Comparison of ENCODE assay signal across 8 cellular contexts in the genomic region with DNA sequence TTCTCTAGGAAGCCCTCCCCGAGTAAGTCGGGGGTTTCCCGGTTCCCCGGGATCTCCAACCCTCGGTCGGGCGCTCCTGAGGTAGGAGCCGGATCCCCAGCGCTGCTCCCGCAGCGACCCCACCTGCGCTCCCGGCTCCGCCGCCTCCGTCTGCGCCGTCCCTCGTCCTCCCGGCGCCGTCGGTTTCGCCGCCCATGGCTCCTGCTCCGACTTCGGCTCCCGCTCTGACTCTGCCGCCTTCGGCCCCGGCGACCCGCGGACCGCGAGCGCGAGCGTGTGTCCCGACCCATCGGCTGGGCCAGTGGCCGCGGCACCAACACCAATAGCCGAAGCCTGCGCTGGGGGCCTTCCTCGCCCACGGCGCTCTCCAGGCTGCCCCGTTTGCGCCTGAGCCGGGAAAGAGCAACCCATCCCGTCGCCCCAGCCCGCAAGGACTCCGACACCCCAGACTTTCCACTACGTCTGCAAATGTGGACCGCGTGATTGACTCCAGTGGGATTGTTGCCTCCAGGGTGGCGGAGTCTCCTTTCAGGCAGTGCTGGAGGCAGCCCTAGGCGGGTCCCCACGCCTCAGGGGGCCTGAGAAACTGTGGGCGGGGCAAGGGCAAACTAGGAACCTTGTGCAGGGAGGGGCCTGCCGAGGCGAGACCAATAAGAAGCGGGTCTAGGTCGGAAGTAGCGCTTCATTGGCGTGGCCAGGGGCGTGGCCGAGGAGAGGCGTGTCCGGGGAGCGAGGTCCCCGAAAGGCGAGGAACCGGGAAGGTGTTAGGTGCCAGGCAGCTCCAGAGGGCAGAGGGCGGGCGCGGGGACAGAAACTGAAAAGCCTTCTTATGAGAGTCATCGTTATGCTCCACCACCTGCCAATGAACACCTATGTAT. TPM values are rescaled to one million over a fixed set of nuclear protein-coding genes. Genes with fewer than 3 reads are reported as not detected.
A peak's percentile ranks its signal among the peaks of the same experiment; 100 is the strongest.
DNase-seq lines count a peak whose midpoint lies in the region; ATAC-seq, FAIRE-seq and TF ChIP-seq lines count a peak whose summit lies in the region.

A gene (minus strand): TSS at position 318 of the 878 bp plus-strand sequence. CDS start 28 bp downstream, at position 290.

- dilution Hi-C loops in IMR-90 (cut with HindIII; ENCODE audit: low sequenced_read_pairs, unreplicated experiment) (no loop called here), endothelial cell of umbilical vein (cut with MboI; ENCODE audit: extremely low pct_ligation_motif_present, low sequenced_read_pairs) (no loop called here)

- CTCF ChIA-PET in IMR-90 (lab: Yijun Ruan, JAX) (no interaction called here), endothelial cell of umbilical vein (lab: Charles Lee) (interaction anchor here (0.7 to 1.3 kb wide), 3 partner anchors 50 to 82 kb away, joined by 3 to 4 read pairs (median 3); no protein-coding TSS in a partner anchor)

- H3K18ac ChIP-seq in IMR-90 (ENCODE audit: low read depth, low read length): peak within 1 kb of the TSS; percentile 98

- peaks cover 18% of the 10 kb centered on the region for H3K79me2 ChIP-seq in endothelial cell of umbilical vein (ENCODE audit: control insufficient read depth, insufficient read depth, low read length)

- TF ChIP-seq CTCF in IMR-90 (conservative IDR thresholded peaks at IDR 0.05; ENCODE audit: low read depth, low read length) (no peak), endothelial cell of umbilical vein (IDR thresholded peaks at IDR 0.05; ENCODE audit: extremely low read depth in 1 of 2, insufficient read depth in 1 of 2, low read depth in 1 of 2, low read length in 2 of 2) (no peak)

- H4K91ac ChIP-seq in IMR-90 (ENCODE audit: insufficient read depth, low read depth, low read length): peak within 1 kb of the TSS; percentile 100

- H2BK5ac ChIP-seq in IMR-90 (ENCODE audit: low read depth, low read length, poor library complexity, severe bottlenecking): peak within 1 kb of the TSS; percentile 99

- DNase-seq in Caki2 (ENCODE audit: low read depth) (peak; percentile 93), IMR-90 (peak; percentile 97), OCI-M1 (lab: John Stamatoyannopoulos, UW) (peak; percentile 96), activated T-cell treated with anti-CD3 and anti-CD28 coated beads for 24 hours (ENCODE audit: low read depth) (peak; percentile 98), endothelial cell of umbilical vein (ENCODE audit: low read depth, low spot score) (peak; percentile 97), midbrain (lab: John Stamatoyannopoulos, UW) (peak; percentile 98)
- DNase-seq in stimulated activated CD8-positive, alpha-beta memory T cell treated with anti-CD3 and anti-CD28 coated beads, Interleukin-2, amount 100 ng/mL, for 1 hour (ENCODE audit: low read depth in 2 of 2): peak; percentile 95 to 97

- H3K9ac ChIP-seq in IMR-90 (ENCODE audit: low read depth, low read length) (peak within 1 kb of the TSS; percentile 83), endothelial cell of umbilical vein (replicated peaks; ENCODE audit: extremely low read depth, insufficient read depth, low read length) (peak within 1 kb of the TSS; percentile 93)

- POLR2A ChIA-PET in IMR-90 (lab: Charles Lee; ENCODE audit: unreplicated experiment) (no interaction called here), endothelial cell of umbilical vein (lab: Charles Lee) (interaction anchor here (0.5 to 1.4 kb wide), 2 partner anchors 18 to 26 kb away, joined by 3 to 4 read pairs; no protein-coding TSS in a partner anchor)

- H3K9me1 ChIP-seq in IMR-90 (ENCODE audit: insufficient read depth, low read length) (peaks cover 3% of the 10 kb centered on the region; the same call in 1 of the 2 replicates), endothelial cell of umbilical vein (replicated peaks; ENCODE audit: control insufficient read depth, extremely low read depth, insufficient read depth, low read length) (no peaks in the 10 kb centered on the region)

- peak within 1 kb of the TSS; percentile 92; the same call in 2 of the 3 replicates for H2BK15ac ChIP-seq in IMR-90 (ENCODE audit: low read depth, low read length)

- peak within 1 kb of the TSS; percentile 99 for H3K4ac ChIP-seq in IMR-90 (ENCODE audit: low read depth, low read length)

- H3K9me3 ChIP-seq in IMR-90 (ENCODE audit: control insufficient read depth, insufficient read depth, low read length) (no peaks in the 10 kb centered on the region), endothelial cell of umbilical vein (replicated peaks; ENCODE audit: control insufficient read depth, insufficient read depth, low read length) (no peaks in the 10 kb centered on the region)

- TF ChIP-seq RAD21 in IMR-90 (IDR thresholded peaks at IDR 0.05; ENCODE audit: low read length): peak; percentile 6; the same call in 1 of the 2 replicates

- peak within 1 kb of the TSS; percentile 94 for H3K27ac ChIP-seq in IMR-90 (ENCODE audit: insufficient read depth, low read length)
- peak within 1 kb of the TSS; percentile 93 for H3K27ac ChIP-seq in endothelial cell of umbilical vein (ENCODE audit: insufficient read depth, low read depth, low read length)

- H3K4me1 ChIP-seq in IMR-90 (ENCODE audit: control insufficient read depth, insufficient read depth, low read length): peaks cover 6% of the 10 kb centered on the region; the same call in 1 of the 2 replicates
- peaks cover 14% of the 10 kb centered on the region for H3K4me1 ChIP-seq in endothelial cell of umbilical vein (ENCODE audit: control insufficient read depth, extremely low read depth, insufficient read depth, low read length)

- H3K56ac ChIP-seq in IMR-90 (ENCODE audit: extremely low read depth, insufficient read depth, low read length): peak within 1 kb of the TSS; percentile 79

- in situ Hi-C loops in Caki2 (cut with HindIII; ENCODE audit: low pct_unique_long_range_greater_than_20kb, low sequenced_read_pairs) (no loop called here), IMR-90 (cut with MboI; ENCODE audit: low sequenced_read_pairs) (no loop called here)

- H3K14ac ChIP-seq in IMR-90 (replicated peaks; ENCODE audit: low read depth, low read length): peak within 1 kb of the TSS; percentile 100

- ATAC-seq in GM21515 (IDR thresholded peaks at IDR 0.05; ENCODE audit: unreplicated experiment): peak; percentile 74
- ATAC-seq in IMR-90 (ENCODE audit: low read depth): peak; percentile 99

- H3K36me3 ChIP-seq in IMR-90 (ENCODE audit: control insufficient read depth, insufficient read depth, low read length) (peaks cover 20% of the 10 kb centered on the region; the same call in 1 of the 2 replicates), endothelial cell of umbilical vein (ENCODE audit: control insufficient read depth in 2 of 2, extremely low read depth in 1 of 2, insufficient read depth in 2 of 2, low read length in 2 of 2) (peaks cover 0 to 16% of the 10 kb centered on the region in 2 experiments)

- FAIRE-seq in endothelial cell of umbilical vein (lab: Jason Lieb, UNC): peak; percentile 98

- 0% methylated on average over 49 of the region's 80 CpGs; no CpG with 5 or more reads in 1 of the 2 experiments for WGBS in IMR-90 (ENCODE audit: extremely low coverage in 2 of 2, insufficient read length in 1 of 2), 2 experiments

- peak within 1 kb of the TSS; percentile 88 for H2AK5ac ChIP-seq in IMR-90 (ENCODE audit: low read depth, low read length)

- H3K27me3 ChIP-seq in IMR-90 (ENCODE audit: control insufficient read depth, insufficient read depth, low read length): no peaks in the 10 kb centered on the region
- H3K27me3 ChIP-seq in endothelial cell of umbilical vein (ENCODE audit: control insufficient read depth in 2 of 2, insufficient read depth in 2 of 2, low read length in 2 of 2): no peaks in the 10 kb centered on the region

- H2BK20ac ChIP-seq in IMR-90 (ENCODE audit: low read depth, low read length): peak within 1 kb of the TSS; percentile 96

- H2BK120ac ChIP-seq in IMR-90 (ENCODE audit: low read depth, low read length): peak within 1 kb of the TSS; percentile 99

- H2AK9ac ChIP-seq in IMR-90 (replicated peaks; ENCODE audit: low read depth, low read length, poor library complexity): peak within 1 kb of the TSS; percentile 100

- peaks cover 13 to 37% of the 10 kb centered on the region in 2 experiments; a peak in 3 of 4 replicates for H3K79me1 ChIP-seq in IMR-90 (ENCODE audit: low read depth in 1 of 2, low read length in 2 of 2)

- peak within 1 kb of the TSS; percentile 98 for H3K23ac ChIP-seq in IMR-90 (ENCODE audit: low read depth, low read length)

- intact Hi-C loops in IMR-90 (cut with micrococcal nuclease) (loop anchor here (5.0 kb wide), 1 partner anchor 119 kb away; a partner anchor contains a TSS), endothelial cell of umbilical vein (cut with micrococcal nuclease) (loop anchor here (2.0 to 10.0 kb wide), 2 partner anchors 54 to 78 kb away; a partner anchor contains a TSS)

- peak within 1 kb of the TSS; percentile 99 for H2AFZ ChIP-seq in IMR-90 (replicated peaks; ENCODE audit: low read length, poor library complexity)
- peak within 1 kb of the TSS; percentile 83 for H2AFZ ChIP-seq in endothelial cell of umbilical vein (ENCODE audit: low read depth, low read length)

- peak within 1 kb of the TSS; percentile 63 to 100 for H4K8ac ChIP-seq in IMR-90 (ENCODE audit: low read depth in 2 of 2, low read length in 2 of 2)

- H3K4me2 ChIP-seq in IMR-90 (ENCODE audit: low read depth, low read length) (peak within 1 kb of the TSS; percentile 99), endothelial cell of umbilical vein (ENCODE audit: insufficient read depth, low read length) (peak within 1 kb of the TSS; percentile 75)

- peak within 1 kb of the TSS; percentile 97 for H4K5ac ChIP-seq in IMR-90 (ENCODE audit: low read depth, low read length)

- peak within 1 kb of the TSS; percentile 91 for H3K4me3 ChIP-seq in IMR-90 (ENCODE audit: insufficient read depth, low read depth, low read length)
- H3K4me3 ChIP-seq in endothelial cell of umbilical vein (replicated peaks in 1 of 3; ENCODE audit: insufficient read depth in 1 of 3, low read depth in 1 of 3, low read length in 3 of 3): peak within 1 kb of the TSS; percentile 70 to 94 (median 88)

- H4K20me1 ChIP-seq in IMR-90 (ENCODE audit: insufficient read depth, low read length) (peaks cover 19% of the 10 kb centered on the region), endothelial cell of umbilical vein (replicated peaks; ENCODE audit: control insufficient read depth, extremely low read depth, insufficient read depth, low read length) (no peaks in the 10 kb centered on the region)

- BruUV-seq in IMR-90 (replicated peaks; lab: Mats Ljungman, UMichigan) (no TSS peak), endothelial cell of umbilical vein (replicated peaks; lab: Mats Ljungman, UMichigan) (no TSS peak)

- TF ChIP-seq POLR2A in IMR-90 (IDR thresholded peaks at IDR 0.05; ENCODE audit: low read depth, low read length): peak; percentile 93
- peak; percentile 77 for TF ChIP-seq POLR2A in endothelial cell of umbilical vein (IDR thresholded peaks at IDR 0.05; ENCODE audit: low read depth, low read length)

RNA-seq across cellular contexts. Expression of the gene that starts here (rescaled TPM):
- 19.8 and 29.5 TPM in 2 replicates for total RNA-seq in Caki2 (2014; rRNA removed; shearing (Covaris generic); ENCODE audit: low replicate concordance)
- total RNA-seq in IMR-90 (2012; rRNA removed): 10.8 and 12.8 TPM in 2 replicates
- 19.5 and 25.1 TPM in 2 replicates for polyA plus RNA-seq in IMR-90 (2012; rRNA removed)
- 16.4 and 29.5 TPM in 2 replicates for polyA plus RNA-seq in IMR-90 (2012; cell fraction: cytosol; rRNA removed)
- polyA plus RNA-seq in IMR-90 (2012; cell fraction: nucleus; rRNA removed; ENCODE audit: low replicate concordance): 48.6 and 103 TPM in 2 replicates
- total RNA-seq in endothelial cell of umbilical vein: 36.1 and 36.4 TPM in 2 replicates
- 29.7 and 31.8 TPM in 2 replicates for polyA plus RNA-seq in endothelial cell of umbilical vein
- polyA plus RNA-seq in endothelial cell of umbilical vein (2011; cell fraction: cytosol; rRNA removed): 17.9 and 20.7 TPM in 2 replicates
- 41.8 and 42.0 TPM in 2 replicates for polyA plus RNA-seq in endothelial cell of umbilical vein (2011; cell fraction: nucleus; rRNA removed)
- 21.8 and 23.9 TPM in 2 replicates for polyA plus RNA-seq in endothelial cell of umbilical vein (2012)
- polyA minus RNA-seq in endothelial cell of umbilical vein: 15.8 and 18.3 TPM in 2 replicates
- polyA minus RNA-seq in endothelial cell of umbilical vein (2011; cell fraction: cytosol; rRNA and poly(A)+ RNA removed): 17.1 TPM
- 8.3 and 17.3 TPM in 2 replicates for polyA minus RNA-seq in endothelial cell of umbilical vein (2011; cell fraction: nucleus; rRNA and poly(A)+ RNA removed)

Comparison
In these comparisons a context has a peak if more than half of its experiments do, and no peak if none do; other contexts are left out.
1. Peak in every context shown above with its lines: DNase-seq, ATAC-seq, H3K4me3 ChIP-seq and H3K27ac ChIP-seq.